In genomic region chr20:47173596-47174216, GRCh38 we compare ENCODE assay signal across 27 cellular contexts.
DNase-seq lines count a peak whose midpoint lies in the region; ATAC-seq, FAIRE-seq and TF ChIP-seq lines count a peak whose summit lies in the region.
"Had no signal": no experiment of that assay in that cellular context is flagged by ENCODE, and none has a peak within 500 bp of the region (broad histone marks: within the 10 kb centered on the region; RNA-seq: fewer than 3 reads in every experiment).

No MANE protein-coding gene starts in this region.

- H3K27me3 Mint-ChIP-seq in Caco-2 (ENCODE audit: insufficient read depth, unreplicated experiment), result no peaks in the 10 kb centered on the region
- peaks cover 2% of the 10 kb centered on the region for H3K27me3 Mint-ChIP-seq in H9 (ENCODE audit: low read depth)
- peaks cover 5% of the 10 kb centered on the region for H3K27me3 Mint-ChIP-seq in neural progenitor cell (ENCODE audit: insufficient read depth, low read depth)

- H3K9me3 Mint-ChIP-seq in Caco-2 (ENCODE audit: unreplicated experiment) (no peaks in the 10 kb centered on the region), H9 (no peaks in the 10 kb centered on the region), neural progenitor cell (peaks cover 3% of the 10 kb centered on the region)
- H3K9me3 Mint-ChIP-seq: activated T-helper 17 cell treated with anti-CD3 and anti-CD28 coated beads, Interleukin-2, amount 50 U/mL, for 72 hours; CD4-positive, alpha-beta T cell; central memory CD8-positive, alpha-beta T cell; natural killer cell had no signal

- no peak overlapping the region for H4K5ac ChIP-seq in H9 (ENCODE audit: insufficient read length, low read depth, low read length)

- TF ChIP-seq EP300 in GM12878 (IDR thresholded peaks at IDR 0.05; ENCODE audit: borderline replicate concordance in 1 of 2, control insufficient read depth in 1 of 2, low read depth in 2 of 2, low read length in 2 of 2) (no peak), sigmoid colon (IDR thresholded peaks at IDR 0.05) (no peak)

- H2BK5ac ChIP-seq in H9 (ENCODE audit: insufficient read length, low read length), result no peak overlapping the region
- H2BK5ac ChIP-seq in trophoblast cell (ENCODE audit: low read depth, low read length, poor library complexity), result no peak overlapping the region

- no peak overlapping the region for H3K18ac ChIP-seq in H9 (ENCODE audit: insufficient read length, low read depth, low read length)
- no peak overlapping the region for H3K18ac ChIP-seq in trophoblast cell (ENCODE audit: low read length)

- H3K9ac ChIP-seq in H9 (ENCODE audit: extremely low read depth, insufficient read length, low read length) (no peak overlapping the region), GM12878 (ENCODE audit: control insufficient read depth, insufficient read depth, low read length) (no peak overlapping the region), neural progenitor cell (no peak overlapping the region), trophoblast cell (ENCODE audit: low read length) (no peak overlapping the region)

- DNase-seq in Caco-2 (peak in 1 of 2 experiments; percentile 42), H9 (peak; percentile 49), GM12878 (ENCODE audit: low read depth, low spot score) (no peak), neural progenitor cell (ENCODE audit: low spot score) (no peak), cardiac septum (ENCODE audit: low spot score) (no peak), sigmoid colon (no peak), trophoblast cell (no peak)
- DNase-seq: activated CD4-positive, alpha-beta T cell treated with anti-CD3 and anti-CD28 coated beads, Interleukin-2, amount 50 U/mL, for 4 hours; CD4-positive, alpha-beta T cell; dorsolateral prefrontal cortex; heart left ventricle; left lung; midbrain; natural killer cell; NCI-H1092; NCI-H187 treated with DMSO at 0.1 percent for 48 hours; NCI-H526 treated with DMSO at 0.1 percent for 48 hours; retina; RPMI8226; stimulated activated CD4-positive, alpha-beta T cell treated with anti-CD3 and anti-CD28 coated beads, Interleukin-4, amount 100 ng/mL, for 24 hours; stimulated activated naive CD4-positive, alpha-beta T cell; WERI-Rb-1 had no signal

- no peaks in the 10 kb centered on the region for H3K23me2 ChIP-seq in H9 (ENCODE audit: insufficient read length, low read depth, low read length, poor library complexity, severe bottlenecking)

- H3K27ac Mint-ChIP-seq in Caco-2 (ENCODE audit: unreplicated experiment) (no peak overlapping the region), H9 (no peak overlapping the region), neural progenitor cell (no peak overlapping the region)
- H3K27ac Mint-ChIP-seq: activated naive CD8-positive, alpha-beta T cell; activated T-helper 17 cell treated with anti-CD3 and anti-CD28 coated beads, Interleukin-2, amount 50 U/mL, for 72 hours; CD4-positive, alpha-beta T cell; natural killer cell had no signal

- no peak overlapping the region for H2BK15ac ChIP-seq in H9 (ENCODE audit: low read depth, low read length)

- BruUV-seq in Caco-2 (replicated peaks; lab: Mats Ljungman, UMichigan) (no TSS peak), GM12878 (replicated peaks; lab: Mats Ljungman, UMichigan) (no TSS peak)

- no peak for FAIRE-seq in GM12878 (lab: Jason Lieb, UNC)

- H4K8ac ChIP-seq in H9 (replicated peaks; ENCODE audit: insufficient read length, low read depth, low read length) (no peak overlapping the region), trophoblast cell (ENCODE audit: low read depth, low read length) (no peak overlapping the region)

- H4K12ac ChIP-seq in trophoblast cell (ENCODE audit: low read depth, low read length), result no peak overlapping the region

- H3K4me2 ChIP-seq in H9 (ENCODE audit: insufficient read depth, insufficient read length, low read length) (no peak overlapping the region), GM12878 (ENCODE audit: control insufficient read depth, insufficient read depth) (no peak overlapping the region), neural progenitor cell (no peak overlapping the region), trophoblast cell (ENCODE audit: low read length) (no peak overlapping the region)

- CTCF ChIA-PET in Caco-2 (lab: Charles Lee) (interaction anchor here (2.3 kb wide), 1 partner anchor 421 kb away, joined by 9 read pairs; no protein-coding TSS in a partner anchor), GM12878 (lab: Yijun Ruan, JAX) (no interaction called here)

- WGBS in H9 (ENCODE audit: extremely low coverage, insufficient read length, low lambda C conversion rate), result no CpG with 5 or more reads among the region's 6 CpGs
- WGBS in GM12878 (ENCODE audit: insufficient coverage, insufficient replicate concordance, low lambda C conversion rate, missing lambda C conversion rate), result 75% methylated on average over 6 of the region's 6 CpGs
- 85 to 89% methylated on average over 6 of the region's 6 CpGs for WGBS in sigmoid colon, 2 donors
- no CpG with 5 or more reads among the region's 6 CpGs for WGBS in trophoblast cell (ENCODE audit: extremely low coverage, insufficient coverage, insufficient read length)

- H3K27ac ChIP-seq in H9 (ENCODE audit: insufficient read length, low read depth, low read length), result no peak overlapping the region
- no peak overlapping the region for H3K27ac ChIP-seq in GM12878 (ENCODE audit: control insufficient read depth, insufficient read depth)
- no peak overlapping the region for H3K27ac ChIP-seq in neural progenitor cell
- no peak overlapping the region for H3K27ac ChIP-seq in sigmoid colon
- H3K27ac ChIP-seq in trophoblast cell (ENCODE audit: low read depth, low read length), result no peak overlapping the region
- H3K27ac ChIP-seq: ascending aorta, dorsolateral prefrontal cortex, heart left ventricle, HL-60, left lung, WERI-Rb-1 had no signal

- H3K36me3 ChIP-seq in Caco-2 (ENCODE audit: control insufficient read depth, insufficient read depth, low read length) (no peaks in the 10 kb centered on the region), GM12878 (ENCODE audit: control insufficient read depth in 2 of 2, insufficient read depth in 2 of 2, low read length in 1 of 2) (no peaks in the 10 kb centered on the region), neural progenitor cell (no peaks in the 10 kb centered on the region), sigmoid colon (no peaks in the 10 kb centered on the region), trophoblast cell (ENCODE audit: control insufficient read depth in 1 of 2, insufficient read depth in 2 of 2, low read length in 2 of 2) (peaks cover 9 to 12% of the 10 kb centered on the region in 2 experiments)
- H3K36me3 ChIP-seq: ascending aorta, heart left ventricle, left lung had no signal

- POLR2A ChIA-PET in Caco-2 (lab: Charles Lee), result no interaction called here
- POLR2A ChIA-PET in GM12878 (lab: Charles Lee), result interaction anchor here (0.5 kb wide), 1 partner anchor 390 kb away, joined by 3 read pairs; no protein-coding TSS in a partner anchor

- H3K4me1 Mint-ChIP-seq in Caco-2 (ENCODE audit: low read depth, unreplicated experiment) (no peaks in the 10 kb centered on the region), H9 (peaks cover 0 to 9% of the 10 kb centered on the region in 2 experiments; a peak in 2 of 4 replicates), neural progenitor cell (peaks cover 15% of the 10 kb centered on the region)
- H3K4me1 Mint-ChIP-seq: activated T-helper 17 cell treated with anti-CD3 and anti-CD28 coated beads, Interleukin-2, amount 50 U/mL, for 72 hours; central memory CD8-positive, alpha-beta T cell; natural killer cell had no signal

- H4K20me1 ChIP-seq in H9 (ENCODE audit: control insufficient read depth, insufficient read depth, insufficient read length) (no peaks in the 10 kb centered on the region), GM12878 (ENCODE audit: control insufficient read depth, insufficient read depth) (no peaks in the 10 kb centered on the region; the same call in 1 of the 2 replicates), neural progenitor cell (ENCODE audit: low read depth) (no peaks in the 10 kb centered on the region)

- H3K9me3 ChIP-seq in Caco-2 (no peaks in the 10 kb centered on the region), H9 (ENCODE audit: control insufficient read depth, low read depth, low read length) (no peaks in the 10 kb centered on the region), GM12878 (replicated peaks; ENCODE audit: control insufficient read depth, insufficient read depth, low read length) (no peaks in the 10 kb centered on the region), neural progenitor cell (ENCODE audit: low read depth) (no peaks in the 10 kb centered on the region), sigmoid colon (no peaks in the 10 kb centered on the region), trophoblast cell (ENCODE audit: insufficient read depth, low read depth, low read length) (peaks cover 2% of the 10 kb centered on the region)
- H3K9me3 ChIP-seq: ascending aorta, heart left ventricle, left lung had no signal

- TF ChIP-seq POLR2A in GM12878 (IDR thresholded peaks at IDR 0.05; ENCODE audit: low read depth, low read length), result no peak
- TF ChIP-seq POLR2A in sigmoid colon (IDR thresholded peaks at IDR 0.05), result no peak

- H3K4me1 ChIP-seq in Caco-2 (no peaks in the 10 kb centered on the region), H9 (ENCODE audit: insufficient read depth, low read length) (no peaks in the 10 kb centered on the region), GM12878 (ENCODE audit: control insufficient read depth, insufficient read depth, low read length) (no peaks in the 10 kb centered on the region), neural progenitor cell (peaks cover 17% of the 10 kb centered on the region), sigmoid colon (peaks cover 0 to 5% (median 0%) of the 10 kb centered on the region in 4 donors), trophoblast cell (ENCODE audit: control insufficient read depth in 1 of 2, insufficient read depth in 2 of 2, low read length in 2 of 2) (peaks cover 0 to 3% of the 10 kb centered on the region in 2 experiments)
- H3K4me1 ChIP-seq: ascending aorta, left lung had no signal

- in situ Hi-C loops in GM12878 (cut with MboI), result no loop called here

- no peak overlapping the region for H3K23ac ChIP-seq in H9 (ENCODE audit: insufficient read length, low read depth, low read length)
- H3K23ac ChIP-seq in trophoblast cell (ENCODE audit: low read length), result no peak overlapping the region

- no peak overlapping the region for H2BK20ac ChIP-seq in H9 (ENCODE audit: low read depth, low read length, poor library complexity, severe bottlenecking)

- H3K27me3 ChIP-seq in Caco-2 (replicated peaks; ENCODE audit: control insufficient read depth, insufficient read depth, low read length) (no peaks in the 10 kb centered on the region), H9 (ENCODE audit: insufficient read depth, low read length) (no peaks in the 10 kb centered on the region), GM12878 (replicated peaks in 1 of 2; ENCODE audit: control insufficient read depth in 2 of 2, insufficient read depth in 2 of 2, low read length in 1 of 2) (peaks cover 0 to 2% of the 10 kb centered on the region in 2 experiments; a peak in 2 of 4 replicates), neural progenitor cell (no peaks in the 10 kb centered on the region), sigmoid colon (no peaks in the 10 kb centered on the region), trophoblast cell (ENCODE audit: insufficient read depth, low read length) (no peaks in the 10 kb centered on the region)
- H3K27me3 ChIP-seq: ascending aorta, dorsolateral prefrontal cortex had no signal

- SMC1A ChIA-PET in GM12878 (lab: Charles Lee; ENCODE audit: uncharacterized antibody, unreplicated experiment), result no interaction called here

- RAD21 ChIA-PET in GM12878 (lab: Charles Lee; ENCODE audit: unreplicated experiment), result interaction anchor here (0.7 kb wide), 1 partner anchor 407 kb away, joined by 3 read pairs; no protein-coding TSS in a partner anchor

- H3K4me3 Mint-ChIP-seq in Caco-2 (ENCODE audit: unreplicated experiment) (no peak overlapping the region), H9 (no peak overlapping the region), neural progenitor cell (no peak overlapping the region)
- H3K4me3 Mint-ChIP-seq: activated naive CD8-positive, alpha-beta T cell; activated T-helper 17 cell treated with anti-CD3 and anti-CD28 coated beads, Interleukin-2, amount 50 U/mL, for 72 hours; CD4-positive, alpha-beta T cell; central memory CD8-positive, alpha-beta T cell; natural killer cell had no signal

- no peak for ATAC-seq in GM12878
- ATAC-seq: activated T-helper 17 cell treated with anti-CD3 and anti-CD28 coated beads, Interleukin-2, amount 50 U/mL, for 72 hours; heart left ventricle; natural killer cell had no signal

- no peak for TF ChIP-seq RAD21 in GM12878 (IDR thresholded peaks at IDR 0.05; ENCODE audit: insufficient read depth, low read depth, low read length)

- H3K36me3 Mint-ChIP-seq in Caco-2 (ENCODE audit: insufficient read depth, unreplicated experiment) (no peaks in the 10 kb centered on the region), H9 (ENCODE audit: insufficient read depth in 1 of 3, low read depth in 3 of 3) (no peaks in the 10 kb centered on the region), neural progenitor cell (no peaks in the 10 kb centered on the region)
- H3K36me3 Mint-ChIP-seq: activated naive CD8-positive, alpha-beta T cell; natural killer cell had no signal

- peaks cover 5% of the 10 kb centered on the region for H3F3A ChIP-seq in neural progenitor cell (ENCODE audit: low read depth)

- H3K56ac ChIP-seq in H9 (ENCODE audit: insufficient read length, low read depth, low read length), result no peak overlapping the region

- H2AK5ac ChIP-seq in H9 (ENCODE audit: insufficient read length, low read length) (no peak overlapping the region), trophoblast cell (ENCODE audit: low read length) (no peak overlapping the region)

- TF ChIP-seq CTCF in Caco-2 (IDR thresholded peaks at IDR 0.05; ENCODE audit: insufficient read depth in 1 of 2, low read depth in 1 of 2, low read length in 1 of 2, severe bottlenecking in 1 of 2, unreplicated experiment in 1 of 2), result peak; percentile 35 to 44
- peak; percentile 52; the same call in 2 of the 3 replicates for TF ChIP-seq CTCF in H9 (conservative IDR thresholded peaks at IDR 0.05)
- no peak for TF ChIP-seq CTCF in GM12878 (IDR thresholded peaks at IDR 0.05 in 2 of 3, conservative IDR thresholded peaks at IDR 0.05 in 1 of 3; ENCODE audit: control insufficient read depth in 2 of 3, extremely low read depth in 1 of 3, insufficient read depth in 1 of 3, low read depth in 3 of 3, low read length in 3 of 3)
- peak; percentile 17 for TF ChIP-seq CTCF in neural progenitor cell (IDR thresholded peaks at IDR 0.05)
- no peak for TF ChIP-seq CTCF in sigmoid colon (IDR thresholded peaks at IDR 0.05)

- H3K4ac ChIP-seq in H9 (ENCODE audit: low read depth, low read length), result no peak overlapping the region
- H3K4ac ChIP-seq in trophoblast cell (ENCODE audit: low read depth, low read length), result no peak overlapping the region

- H3K79me1 ChIP-seq in H9 (ENCODE audit: insufficient read depth, low read depth, low read length, poor library complexity, severe bottlenecking), result no peaks in the 10 kb centered on the region
- H3K79me1 ChIP-seq in trophoblast cell (ENCODE audit: low read length), result no peaks in the 10 kb centered on the region

- H2AFZ ChIP-seq in H9 (ENCODE audit: low read length) (no peak overlapping the region), GM12878 (ENCODE audit: control insufficient read depth, low read depth, low read length) (no peak overlapping the region), neural progenitor cell (replicated peaks) (no peak overlapping the region), trophoblast cell (ENCODE audit: insufficient read depth, low read length, poor library complexity) (no peak overlapping the region)

- no peak overlapping the region for H3K14ac ChIP-seq in H9 (ENCODE audit: insufficient read depth, low read length)
- H3K14ac ChIP-seq in trophoblast cell (ENCODE audit: low read length), result no peak overlapping the region

- H3K79me2 ChIP-seq in H9 (ENCODE audit: insufficient read depth, low read length) (no peaks in the 10 kb centered on the region), GM12878 (ENCODE audit: control insufficient read depth, insufficient read depth, low read length) (no peaks in the 10 kb centered on the region), neural progenitor cell (ENCODE audit: low read depth) (no peaks in the 10 kb centered on the region), trophoblast cell (ENCODE audit: control insufficient read depth, insufficient read depth, low read length, poor library complexity) (no peaks in the 10 kb centered on the region)

- no peak overlapping the region for H4K91ac ChIP-seq in H9 (ENCODE audit: insufficient read length, low read depth, low read length)
- no peak overlapping the region for H4K91ac ChIP-seq in trophoblast cell (ENCODE audit: low read depth, low read length)

- H2BK120ac ChIP-seq in H9 (ENCODE audit: low read depth, low read length, poor library complexity, severe bottlenecking), result no peak overlapping the region
- no peak overlapping the region for H2BK120ac ChIP-seq in trophoblast cell (ENCODE audit: insufficient read depth, low read length, poor library complexity)

- intact Hi-C loops in Caco-2 (cut with micrococcal nuclease; ENCODE audit: unreplicated experiment) (no loop called here), GM12878 (cut with micrococcal nuclease; ENCODE audit: unreplicated experiment) (no loop called here), cardiac septum (cut with DNase I) (no loop called here), sigmoid colon (cut with DNase I) (no loop called here)

- H3K4me3 ChIP-seq in Caco-2 (ENCODE audit: low read depth, low read length), result no peak overlapping the region
- H3K4me3 ChIP-seq in GM12878, result no peak overlapping the region
- no peak overlapping the region for H3K4me3 ChIP-seq in neural progenitor cell
- H3K4me3 ChIP-seq in sigmoid colon, result no peak overlapping the region
- no peak overlapping the region for H3K4me3 ChIP-seq in trophoblast cell (ENCODE audit: low read depth, low read length)
- H3K4me3 ChIP-seq: ascending aorta, dorsolateral prefrontal cortex, heart left ventricle, left lung had no signal

- H2BK12ac ChIP-seq in H9 (ENCODE audit: insufficient read length, low read depth, low read length) (no peak overlapping the region), trophoblast cell (ENCODE audit: low read length) (no peak overlapping the region)

- H3T11ph ChIP-seq in H9 (ENCODE audit: low read length), result no peak overlapping the region

Comparison
In these comparisons a context has a peak if more than half of its experiments do, and no peak if none do; other contexts are left out.
1. CTCF ChIP-seq: peak in Caco-2 (2 of 2), H9 (single experiment) and neural progenitor cell (single experiment); none in GM12878 (0 of 3) and sigmoid colon (0 of 4).